ENCODE assay signal across 18 cellular contexts in the genomic region with DNA sequence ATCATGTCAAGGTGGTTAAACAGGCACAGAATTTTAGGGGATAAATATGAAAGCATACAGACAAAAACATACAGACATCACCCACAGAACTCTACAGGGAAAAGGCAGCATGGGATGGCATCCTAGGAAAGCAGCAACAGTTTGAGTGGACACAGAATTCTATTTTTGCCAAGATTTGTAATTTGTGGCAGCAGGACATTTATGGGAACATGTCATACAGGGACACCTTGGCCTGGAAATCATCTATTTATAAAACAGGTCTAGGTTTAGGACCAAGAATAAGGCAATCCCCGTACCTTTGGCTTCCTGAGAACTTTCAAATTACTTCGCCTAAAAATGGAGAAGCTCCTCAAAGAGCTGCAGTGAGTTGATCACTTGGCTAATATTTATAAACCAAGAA. TPM values are rescaled to one million over a fixed set of nuclear protein-coding genes. Genes with fewer than 3 reads are reported as not detected.
A peak's percentile ranks its signal among the peaks of the same experiment; 100 is the strongest.
DNase-seq lines count a peak whose midpoint lies in the region; ATAC-seq, FAIRE-seq and TF ChIP-seq lines count a peak whose summit lies in the region.
"Had no signal": no experiment of that assay in that cellular context is flagged by ENCODE, and none has a peak within 500 bp of the region (broad histone marks: within the 10 kb centered on the region; RNA-seq: fewer than 3 reads in every experiment).

No MANE protein-coding gene starts in this region.

- DNase-seq in activated naive CD4-positive, alpha-beta T cell treated with anti-CD3 and anti-CD28 coated beads for 36 hours = no peak
- DNase-seq in activated naive CD4-positive, alpha-beta T cell (lab: John Stamatoyannopoulos, UW) = no peak
- DNase-seq in Calu3 = no peak
- no peak for DNase-seq in astrocyte (ENCODE audit: low read depth)
- DNase-seq in osteoblast (ENCODE audit: insufficient read length, low spot score, missing footprints) = no peak
- DNase-seq in NCI-H1436 treated with DMSO at 0.1 percent for 48 hours (lab: John Stamatoyannopoulos, UW) = no peak
- DNase-seq in H4 (ENCODE audit: low spot score) = no peak
- DNase-seq: DMS79, HCEC 1CT, Kasumi-1, NCI-H1417 treated with DMSO at 0.1 percent for 48 hours, NCI-H2029 treated with DMSO at 0.1 percent for 48 hours, NCI-H524, SIG-M5 had no signal

- H3K27ac ChIP-seq in astrocyte (ENCODE audit: low read depth, low read length) (no peak overlapping the region), osteoblast (ENCODE audit: low read depth, low read length) (peak overlapping the region; percentile 16)

- no peak overlapping the region for H3K4me3 Mint-ChIP-seq in activated naive CD4-positive, alpha-beta T cell treated with anti-CD3 and anti-CD28 coated beads for 36 hours
- H3K4me3 Mint-ChIP-seq in Calu3 (ENCODE audit: low read depth, unreplicated experiment) (no peak overlapping the region), astrocyte (ENCODE audit: unreplicated experiment) (no peak overlapping the region)
- H3K4me3 Mint-ChIP-seq: CD14-positive monocyte had no signal

- peaks cover 5% of the 10 kb centered on the region for H3K4me1 ChIP-seq in astrocyte (ENCODE audit: insufficient read depth, low read length)
- H3K4me1 ChIP-seq in osteoblast (ENCODE audit: insufficient read depth, low read length) = peaks cover 39% of the 10 kb centered on the region

- H3K27ac Mint-ChIP-seq in activated naive CD4-positive, alpha-beta T cell treated with anti-CD3 and anti-CD28 coated beads for 36 hours = peak overlapping the region; percentile 11
- H3K27ac Mint-ChIP-seq in Calu3 (ENCODE audit: unreplicated experiment) = peak overlapping the region; percentile 21
- peak overlapping the region; percentile 3 for H3K27ac Mint-ChIP-seq in astrocyte (ENCODE audit: unreplicated experiment)

- intact Hi-C loops in activated naive CD4-positive, alpha-beta T cell treated with anti-CD3 and anti-CD28 coated beads for 36 hours (cut with micrococcal nuclease) = no loop called here
- intact Hi-C loops in Calu3 (cut with micrococcal nuclease; ENCODE audit: unreplicated experiment) = no loop called here

- H3K9ac ChIP-seq in astrocyte (ENCODE audit: low read length) = no peak overlapping the region

- FAIRE-seq in astrocyte (lab: Jason Lieb, UNC) = no peak
- FAIRE-seq: GM12891, RCC 7860 had no signal

- BruUV-seq in Calu3 (replicated peaks; lab: Mats Ljungman, UMichigan) = no TSS peak

- H3K36me3 ChIP-seq in astrocyte (ENCODE audit: insufficient read depth, low read length) (no peaks in the 10 kb centered on the region), osteoblast (ENCODE audit: insufficient read depth, low read length) (peaks cover 9% of the 10 kb centered on the region)

- H3K4me3 ChIP-seq in astrocyte (ENCODE audit: insufficient read depth, low read depth, low read length) = no peak overlapping the region
- no peak overlapping the region for H3K4me3 ChIP-seq in osteoblast (ENCODE audit: insufficient read depth, low read length)

- H3K27me3 ChIP-seq in astrocyte (ENCODE audit: insufficient read depth, low read length) (no peaks in the 10 kb centered on the region), osteoblast (ENCODE audit: insufficient read depth, low read length) (no peaks in the 10 kb centered on the region)

- H3K79me2 ChIP-seq in astrocyte (ENCODE audit: insufficient read depth, low read length) (peaks cover 97% of the 10 kb centered on the region), osteoblast (ENCODE audit: insufficient read depth, low read length) (peaks cover 99% of the 10 kb centered on the region)

- H3K27me3 Mint-ChIP-seq in activated naive CD4-positive, alpha-beta T cell treated with anti-CD3 and anti-CD28 coated beads for 36 hours (ENCODE audit: low read depth) = no peaks in the 10 kb centered on the region
- no peaks in the 10 kb centered on the region for H3K27me3 Mint-ChIP-seq in Calu3 (ENCODE audit: unreplicated experiment)
- no peaks in the 10 kb centered on the region for H3K27me3 Mint-ChIP-seq in astrocyte (ENCODE audit: low read depth, unreplicated experiment)

- CTCF ChIA-PET in activated naive CD4-positive, alpha-beta T cell treated with anti-CD3 and anti-CD28 coated beads for 36 hours (lab: Charles Lee) = no interaction called here
- CTCF ChIA-PET in Calu3 (lab: Charles Lee) = no interaction called here

- no peaks in the 10 kb centered on the region for H3K36me3 Mint-ChIP-seq in activated naive CD4-positive, alpha-beta T cell treated with anti-CD3 and anti-CD28 coated beads for 36 hours (ENCODE audit: low read depth)
- peaks cover 20% of the 10 kb centered on the region for H3K36me3 Mint-ChIP-seq in Calu3 (ENCODE audit: insufficient read depth, unreplicated experiment)
- peaks cover 1% of the 10 kb centered on the region for H3K36me3 Mint-ChIP-seq in astrocyte (ENCODE audit: low read depth, unreplicated experiment)

- no peak for ATAC-seq in HG02981 (IDR thresholded peaks at IDR 0.05; ENCODE audit: unreplicated experiment)

- H3K9me3 ChIP-seq in astrocyte (ENCODE audit: insufficient read depth, low read depth, low read length) (no peaks in the 10 kb centered on the region), osteoblast (ENCODE audit: low read depth, low read length) (no peaks in the 10 kb centered on the region)

- peaks cover 23% of the 10 kb centered on the region for H3K4me1 Mint-ChIP-seq in activated naive CD4-positive, alpha-beta T cell treated with anti-CD3 and anti-CD28 coated beads for 36 hours (ENCODE audit: low read depth)
- H3K4me1 Mint-ChIP-seq in Calu3 (ENCODE audit: low read depth, unreplicated experiment) = peaks cover 59% of the 10 kb centered on the region
- H3K4me1 Mint-ChIP-seq in astrocyte (ENCODE audit: low read depth, unreplicated experiment) = peaks cover 64% of the 10 kb centered on the region

- H3K4me2 ChIP-seq in astrocyte (ENCODE audit: low read length) = no peak overlapping the region
- no peak overlapping the region for H3K4me2 ChIP-seq in osteoblast (ENCODE audit: insufficient read depth, low read length)

- H4K20me1 ChIP-seq in astrocyte (ENCODE audit: insufficient read depth, low read length) (no peaks in the 10 kb centered on the region), osteoblast (ENCODE audit: insufficient read depth, low read length) (no peaks in the 10 kb centered on the region)

- H2AFZ ChIP-seq in astrocyte (ENCODE audit: low read depth, low read length) = no peak overlapping the region
- H2AFZ ChIP-seq in osteoblast (ENCODE audit: low read length) = no peak overlapping the region

- TF ChIP-seq CTCF in Calu3 (IDR thresholded peaks at IDR 0.05; ENCODE audit: unreplicated experiment) (no peak), astrocyte (IDR thresholded peaks at IDR 0.05; ENCODE audit: insufficient read depth, low read depth, low read length) (no peak), osteoblast (IDR thresholded peaks at IDR 0.05; ENCODE audit: extremely low read depth, low read depth, low read length) (no peak)

- H3K9me3 Mint-ChIP-seq in activated naive CD4-positive, alpha-beta T cell treated with anti-CD3 and anti-CD28 coated beads for 36 hours = no peaks in the 10 kb centered on the region
- no peaks in the 10 kb centered on the region for H3K9me3 Mint-ChIP-seq in Calu3 (ENCODE audit: low read depth, unreplicated experiment)
- H3K9me3 Mint-ChIP-seq in astrocyte (ENCODE audit: unreplicated experiment) = no peaks in the 10 kb centered on the region
- H3K9me3 Mint-ChIP-seq: CD14-positive monocyte had no signal

RNA-seq across cellular contexts. Expression of a gene that starts 17.5 kb away (rescaled TPM):
- 1 to 10 TPM; 3.2 to 3.7 TPM for total RNA-seq in activated naive CD4-positive, alpha-beta T cell treated with anti-CD3 and anti-CD28 coated beads for 36 hours
- total RNA-seq in Calu3 (2022) (64.5 and 65.6 TPM in 2 replicates), astrocyte (38.6 and 43.2 TPM in 2 replicates), osteoblast (16.8 and 21.0 TPM in 2 replicates)
- 8.0 and 8.9 TPM in 2 replicates for total RNA-seq in H4 (2014; rRNA removed; shearing (Covaris generic))
